ENCODE assay signal across 19 cellular contexts in genomic region chr14:101350021-101350420, GRCh38.
DNase-seq lines count a peak whose midpoint lies in the region; ATAC-seq, FAIRE-seq and TF ChIP-seq lines count a peak whose summit lies in the region.
"Had no signal": no experiment of that assay in that cellular context is flagged by ENCODE, and none has a peak within 500 bp of the region (broad histone marks: within the 10 kb centered on the region; RNA-seq: fewer than 3 reads in every experiment).

No MANE protein-coding gene starts in this region.

- H3K9me3 ChIP-seq in kidney (ENCODE audit: control insufficient read depth in 1 of 2, low read length in 2 of 2), result peaks cover 5 to 8% of the 10 kb centered on the region in 2 donors
- H3K9me3 ChIP-seq: HAP-1 had no signal

- DNase-seq in ecto neural progenitor cell (ENCODE audit: low spot score) (peak; percentile 24), kidney (peak; percentile 34), sciatic nerve (ENCODE audit: low spot score) (peak; percentile 19), type B pancreatic cell (ENCODE audit: extremely low spot score, unreplicated experiment) (peak; percentile 32), G401 (ENCODE audit: low spot score) (no peak)
- DNase-seq: C1 segment of cervical spinal cord; CD4-positive, alpha-beta memory T cell; DMS79; EL; GDM1 had no signal

- H3K27me3 Mint-ChIP-seq in type B pancreatic cell, result peaks cover 4% of the 10 kb centered on the region

- no peak overlapping the region for H3K9ac ChIP-seq in kidney (ENCODE audit: low read length in 2 of 2)

- in situ Hi-C loops in G401 (cut with HindIII; ENCODE audit: low sequenced_read_pairs), result no loop called here

- TF ChIP-seq CTCF in kidney (IDR thresholded peaks at IDR 0.05; ENCODE audit: borderline replicate concordance, extremely low read depth, insufficient read depth) (no peak), type B pancreatic cell (conservative IDR thresholded peaks at IDR 0.05) (no peak)

- H3K9me3 Mint-ChIP-seq in type B pancreatic cell, result peaks cover 5% of the 10 kb centered on the region

- no peaks in the 10 kb centered on the region for H3K4me1 Mint-ChIP-seq in type B pancreatic cell (ENCODE audit: unreplicated experiment)
- H3K4me1 Mint-ChIP-seq: B cell; CD4-positive, alpha-beta memory T cell had no signal

- no peaks in the 10 kb centered on the region for H3K4me1 ChIP-seq in kidney (ENCODE audit: control insufficient read depth in 1 of 2, insufficient read depth in 1 of 2, low read depth in 1 of 2, low read length in 2 of 2)
- H3K4me1 ChIP-seq: HAP-1 had no signal

- H3K36me3 Mint-ChIP-seq in type B pancreatic cell, result no peaks in the 10 kb centered on the region
- H3K36me3 Mint-ChIP-seq: CD4-positive, alpha-beta memory T cell had no signal

- H3K4me3 ChIP-seq in kidney (ENCODE audit: low read length in 2 of 2), result no peak overlapping the region
- H3K4me3 ChIP-seq: HAP-1 had no signal

- FAIRE-seq in kidney (lab: Jason Lieb, UNC), result no peak
- FAIRE-seq: A204.1, GM12892, GM19239, H1 had no signal

- H3K27ac ChIP-seq in kidney (ENCODE audit: low read depth in 2 of 2, low read length in 2 of 2), result no peak overlapping the region
- H3K27ac ChIP-seq: HL-60 had no signal

- intact Hi-C loops in kidney (cut with DNase I), result no loop called here
- intact Hi-C loops in sciatic nerve (cut with DNase I), result no loop called here

- no peak for ATAC-seq in sciatic nerve
- no peak for ATAC-seq in GM19351 (IDR thresholded peaks at IDR 0.05; ENCODE audit: unreplicated experiment)
- ATAC-seq in HG03439 (IDR thresholded peaks at IDR 0.05; ENCODE audit: unreplicated experiment), result no peak

- no peak overlapping the region for H3K27ac Mint-ChIP-seq in type B pancreatic cell
- H3K27ac Mint-ChIP-seq: B cell; CD4-positive, alpha-beta memory T cell had no signal

- H3K36me3 ChIP-seq in kidney (ENCODE audit: control insufficient read depth in 1 of 2, insufficient read depth in 2 of 2, low read length in 2 of 2), result no peaks in the 10 kb centered on the region
- H3K36me3 ChIP-seq: HAP-1 had no signal

- H3K4me3 Mint-ChIP-seq in type B pancreatic cell, result no peak overlapping the region
- H3K4me3 Mint-ChIP-seq: B cell; CD4-positive, alpha-beta memory T cell had no signal
